28 cellular contexts compared by ENCODE assay signal in the genomic region with DNA sequence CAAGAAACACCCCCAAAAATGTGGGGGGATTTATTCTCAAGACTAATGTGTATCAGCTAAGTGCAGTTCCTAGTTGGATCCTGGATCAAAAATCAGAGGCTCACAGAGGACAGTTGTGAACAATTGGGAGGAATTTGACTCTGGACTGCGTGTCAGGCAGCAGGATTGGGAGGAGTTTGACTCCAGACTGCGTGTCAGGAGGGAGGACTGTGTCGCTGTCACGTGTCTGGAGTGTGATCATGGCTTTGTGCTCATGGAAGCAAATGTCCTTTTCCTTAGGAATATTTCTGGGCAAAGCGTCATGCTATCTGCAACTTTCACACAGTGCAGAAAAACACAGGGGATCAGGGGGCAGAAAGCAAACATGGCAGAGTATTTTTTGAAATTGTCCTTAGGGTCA.
DNase-seq lines count a peak whose midpoint lies in the region; ATAC-seq, FAIRE-seq and TF ChIP-seq lines count a peak whose summit lies in the region.
"Had no signal": no experiment of that assay in that cellular context is flagged by ENCODE, and none has a peak within 500 bp of the region (broad histone marks: within the 10 kb centered on the region; RNA-seq: fewer than 3 reads in every experiment).

No MANE protein-coding gene starts in this region.

- no peak for ATAC-seq in K562
- ATAC-seq in HG03280 (IDR thresholded peaks at IDR 0.05; ENCODE audit: unreplicated experiment), result no peak
- ATAC-seq: gastrocnemius medialis; stimulated activated memory B cell treated with anti-CD40 and anti-IgM and Interleukin-4, amounts not matched to agents 10 μg/mL and 1 μg/mL and 100 μg/mL, for 72 hours had no signal

- H3K36me3 ChIP-seq in K562 (ENCODE audit: control insufficient read depth, insufficient read depth, low read length), result peaks cover 8% of the 10 kb centered on the region; the same call in 1 of the 3 replicates
- H3K36me3 ChIP-seq in spleen, result peaks cover 0 to 19% (median 0%) of the 10 kb centered on the region in 6 donors
- H3K36me3 ChIP-seq in brain microvascular endothelial cell (replicated peaks), result no peaks in the 10 kb centered on the region
- H3K36me3 ChIP-seq: gastrocnemius medialis, HAP-1, Peyer's patch, prostate gland had no signal

- H3K4me1 ChIP-seq in K562 (replicated peaks in 1 of 2; ENCODE audit: control insufficient read depth in 2 of 2, insufficient read depth in 2 of 2, low read length in 2 of 2) (peaks cover 0 to 4% of the 10 kb centered on the region in 2 experiments; a peak in 1 of 5 replicates), spleen (peaks cover 13 to 57% (median 29%) of the 10 kb centered on the region in 6 donors)
- H3K4me1 ChIP-seq: HAP-1, Peyer's patch, prostate gland had no signal

- H3K27me3 Mint-ChIP-seq in activated naive CD4-positive, alpha-beta T cell treated with anti-CD3 and anti-CD28 coated beads, Interleukin-2, amount 50 U/mL, for 24 hours, result no peaks in the 10 kb centered on the region
- H3K27me3 Mint-ChIP-seq: CD4-positive, alpha-beta memory T cell; central memory CD8-positive, alpha-beta T cell; IgD-negative memory B cell; stimulated activated memory B cell treated with anti-CD40 and anti-IgM and Interleukin-4, amounts not matched to agents 10 μg/mL and 1 μg/mL and 100 μg/mL, for 72 hours had no signal

- CTCF ChIA-PET in K562 (lab: Yijun Ruan, JAX; ENCODE audit: low intra/inter-chr PET ratio), result no interaction called here

- no peak overlapping the region for H3K9ac ChIP-seq in K562 (ENCODE audit: insufficient read depth in 1 of 2, low read depth in 2 of 2, low read length in 2 of 2)

- H3K4me3 ChIP-seq in K562 (no peak overlapping the region), spleen (no peak overlapping the region), brain microvascular endothelial cell (ENCODE audit: low read depth, low read length) (no peak overlapping the region)
- H3K4me3 ChIP-seq: dorsolateral prefrontal cortex, gastrocnemius medialis, HAP-1, Peyer's patch, prostate gland, SJSA1, testis had no signal

- H3K36me3 Mint-ChIP-seq in activated naive CD4-positive, alpha-beta T cell treated with anti-CD3 and anti-CD28 coated beads, Interleukin-2, amount 50 U/mL, for 24 hours, result peaks cover 21% of the 10 kb centered on the region

- no peak overlapping the region for H3K27ac ChIP-seq in K562 (ENCODE audit: extremely low read depth, low read depth, low read length)
- no peak overlapping the region for H3K27ac ChIP-seq in spleen
- no peak overlapping the region for H3K27ac ChIP-seq in brain microvascular endothelial cell
- H3K27ac ChIP-seq: dorsolateral prefrontal cortex, gastrocnemius medialis, Peyer's patch, prostate gland, SJSA1, testis, VCaP had no signal

- TF ChIP-seq RAD21 in K562 (CRISPR knock-in tag; conservative IDR thresholded peaks at IDR 0.05 in 1 of 2, IDR thresholded peaks at IDR 0.05 in 1 of 2), result no peak

- no peaks in the 10 kb centered on the region for H4K20me1 ChIP-seq in K562 (replicated peaks; ENCODE audit: control insufficient read depth, insufficient read depth, low read length)

- no peak for TF ChIP-seq POLR2A in K562 (conservative IDR thresholded peaks at IDR 0.05)
- TF ChIP-seq POLR2A in spleen (IDR thresholded peaks at IDR 0.05), result no peak

- H3K9me3 Mint-ChIP-seq in activated naive CD4-positive, alpha-beta T cell treated with anti-CD3 and anti-CD28 coated beads, Interleukin-2, amount 50 U/mL, for 24 hours, result no peaks in the 10 kb centered on the region
- H3K9me3 Mint-ChIP-seq: central memory CD8-positive, alpha-beta T cell; IgD-negative memory B cell; neural crest cell; stimulated activated memory B cell treated with anti-CD40 and anti-IgM and Interleukin-4, amounts not matched to agents 10 μg/mL and 1 μg/mL and 100 μg/mL, for 72 hours had no signal

- no peak for TF ChIP-seq CTCF in K562 (IDR thresholded peaks at IDR 0.05 in 2 of 3, conservative IDR thresholded peaks at IDR 0.05 in 1 of 3; ENCODE audit: insufficient read depth in 2 of 3, low read depth in 1 of 3, low read length in 3 of 3)
- TF ChIP-seq CTCF in spleen (IDR thresholded peaks at IDR 0.05 in 8 of 11, conservative IDR thresholded peaks at IDR 0.05 in 3 of 11), result no peak
- no peak for TF ChIP-seq CTCF in brain microvascular endothelial cell (IDR thresholded peaks at IDR 0.05; ENCODE audit: low read depth, low read length, missing control alignments)

- peak overlapping the region; percentile 96 for H3K27ac Mint-ChIP-seq in activated naive CD4-positive, alpha-beta T cell treated with anti-CD3 and anti-CD28 coated beads, Interleukin-2, amount 50 U/mL, for 24 hours
- H3K27ac Mint-ChIP-seq: IgD-negative memory B cell; stimulated activated memory B cell treated with anti-CD40 and anti-IgM and Interleukin-4, amounts not matched to agents 10 μg/mL and 1 μg/mL and 100 μg/mL, for 72 hours had no signal

- BruUV-seq in K562 (replicated peaks; lab: Mats Ljungman, UMichigan), result no TSS peak

- no peak for FAIRE-seq in K562 (lab: Jason Lieb, UNC)
- FAIRE-seq in RCC 7860 (lab: Jason Lieb, UNC), result no peak
- FAIRE-seq: astrocyte had no signal

- H3K9me1 ChIP-seq in K562 (ENCODE audit: control insufficient read depth, insufficient read depth, low read length), result no peaks in the 10 kb centered on the region

- WGBS in K562 (ENCODE audit: insufficient coverage, low coverage, missing lambda C conversion rate), result 57% methylated on average over 5 of the region's 5 CpGs
- WGBS in spleen, 5 donors, result 91 to 97% (median 95%) methylated on average over 5 of the region's 5 CpGs

- peaks cover 91% of the 10 kb centered on the region for H3K4me1 Mint-ChIP-seq in activated naive CD4-positive, alpha-beta T cell treated with anti-CD3 and anti-CD28 coated beads, Interleukin-2, amount 50 U/mL, for 24 hours

- no peak overlapping the region for H2AFZ ChIP-seq in K562 (ENCODE audit: low read depth, low read length)

- H3K9me3 ChIP-seq in K562 (replicated peaks; ENCODE audit: control insufficient read depth, insufficient read depth, low read depth, low read length) (no peaks in the 10 kb centered on the region), spleen (peaks cover 0 to 1% (median 0%) of the 10 kb centered on the region in 8 donors)
- H3K9me3 ChIP-seq: gastrocnemius medialis, HAP-1, Peyer's patch, prostate gland, SJSA1, testis had no signal

- H3K79me2 ChIP-seq in K562 (ENCODE audit: control insufficient read depth, insufficient read depth, low read length), result no peaks in the 10 kb centered on the region

- H3K4me3 Mint-ChIP-seq in activated naive CD4-positive, alpha-beta T cell treated with anti-CD3 and anti-CD28 coated beads, Interleukin-2, amount 50 U/mL, for 24 hours, result peak overlapping the region; percentile 48
- H3K4me3 Mint-ChIP-seq: central memory CD8-positive, alpha-beta T cell; IgD-negative memory B cell; neural crest cell; stimulated activated memory B cell treated with anti-CD40 and anti-IgM and Interleukin-4, amounts not matched to agents 10 μg/mL and 1 μg/mL and 100 μg/mL, for 72 hours had no signal

- H3K4me2 ChIP-seq in K562 (ENCODE audit: insufficient read depth, low read length), result no peak overlapping the region

- no peak for DNase-seq in activated naive CD4-positive, alpha-beta T cell treated with anti-CD3 and anti-CD28 coated beads, Interleukin-2, amount 50 U/mL, for 16 hours
- DNase-seq in SK-MEL-5 (ENCODE audit: low read depth, low spot score) (peak; percentile 53), K562 (ENCODE audit: extremely low read depth in 1 of 4, low spot score in 3 of 4) (no peak), spleen (peak; percentile 10), RCC 7860 (ENCODE audit: low spot score) (no peak), brain microvascular endothelial cell (no peak)
- DNase-seq: activated gamma-delta T cell; CD4-positive, alpha-beta memory T cell; DMS 273 treated with DMSO at 0.1 percent for 48 hours; hypothalamus; NCI-H1436 treated with DMSO at 0.1 percent for 48 hours; NCI-H510A treated with DMSO at 0.1 percent for 48 hours; Peyer's patch; stimulated activated CD4-positive, alpha-beta T cell treated with anti-CD3 and anti-CD28 coated beads, Interleukin-2, amount 100 ng/mL, for 24 hours; testis had no signal

- in situ Hi-C loops in SK-MEL-5 (cut with HindIII; ENCODE audit: low pct_unique_long_range_greater_than_20kb, low sequenced_read_pairs) (loop anchor here (10.0 kb wide), 1 partner anchor 255 kb away; no protein-coding TSS in a partner anchor), K562 (cut with MboI) (no loop called here), brain microvascular endothelial cell (cut with HindIII; ENCODE audit: low pct_ligation_motif_present, low sequenced_read_pairs) (loop anchor here (25.0 kb wide), 1 partner anchor 432 kb away; no protein-coding TSS in a partner anchor)

- intact Hi-C loops in K562 (cut with micrococcal nuclease) (no loop called here), spleen (cut with DNase I; ENCODE audit: low total_unique reads) (loop anchor here (10.0 kb wide), 1 partner anchor 105 kb away; no protein-coding TSS in a partner anchor)

- POLR2A ChIA-PET in K562 (lab: Yijun Ruan, JAX), result interaction anchor here (0.6 kb wide), 1 partner anchor 20 kb away, joined by 4 read pairs; no protein-coding TSS in a partner anchor

- H3K27me3 ChIP-seq in K562 (ENCODE audit: control insufficient read depth in 2 of 2, insufficient read depth in 2 of 2, low read length in 2 of 2), result no peaks in the 10 kb centered on the region
- no peaks in the 10 kb centered on the region for H3K27me3 ChIP-seq in spleen (replicated peaks in 1 of 7)
- no peaks in the 10 kb centered on the region for H3K27me3 ChIP-seq in brain microvascular endothelial cell (replicated peaks)
- H3K27me3 ChIP-seq: dorsolateral prefrontal cortex, gastrocnemius medialis, Peyer's patch, SJSA1, testis had no signal

- no peak for TF ChIP-seq EP300 in K562 (IDR thresholded peaks at IDR 0.05; ENCODE audit: low read length)

Comparison
In these comparisons a context has a peak if more than half of its experiments do, and no peak if none do; other contexts are left out.
1. DNase-seq: peak in SK-MEL-5 (single experiment) and spleen (single experiment); none in activated naive CD4-positive, alpha-beta T cell treated with anti-CD3 and anti-CD28 coated beads, Interleukin-2, amount 50 U/mL, for 16 hours (single experiment), K562 (0 of 4), RCC 7860 (single experiment) and brain microvascular endothelial cell (single experiment).